14 cellular contexts compared by ENCODE assay signal in genomic region chr21:31668651-31669491, GRCh38. TPM values are rescaled to one million over a fixed set of nuclear protein-coding genes. Genes with fewer than 3 reads are reported as not detected.
A peak's percentile ranks its signal among the peaks of the same experiment; 100 is the strongest.
DNase-seq lines count a peak whose midpoint lies in the region; ATAC-seq and TF ChIP-seq lines count a peak whose summit lies in the region.
"Had no signal": no experiment of that assay in that cellular context is flagged by ENCODE, and none has a peak within 500 bp of the region (broad histone marks: within the 10 kb centered on the region; RNA-seq: fewer than 3 reads in every experiment).

No MANE protein-coding gene starts in this region.

- DNase-seq in activated CD4-positive, CD25-positive, alpha-beta regulatory T cell treated with anti-CD3 and anti-CD28 coated beads, Interleukin-2, amount 50 U/mL, for 72 hours, result no peak
- no peak for DNase-seq in activated CD8-positive, alpha-beta T cell treated with anti-CD3 and anti-CD28 coated beads for 36 hours
- no peak for DNase-seq in osteoblast (ENCODE audit: insufficient read length, low spot score, missing footprints)
- no peak for DNase-seq in GOT3 (lab: John Stamatoyannopoulos, UW)
- DNase-seq in UCSD-AML1 (lab: John Stamatoyannopoulos, UW; ENCODE audit: unreplicated experiment), result no peak
- DNase-seq in COR-L47 (lab: John Stamatoyannopoulos, UW), result no peak
- DNase-seq: activated naive CD4-positive, alpha-beta T cell; DMS79 treated with DMSO at 0.1 percent for 48 hours; foreskin melanocyte; NCI-H226 had no signal

- H3K4me1 Mint-ChIP-seq in activated CD8-positive, alpha-beta T cell treated with anti-CD3 and anti-CD28 coated beads for 36 hours (ENCODE audit: low read depth), result peaks cover 63% of the 10 kb centered on the region

- peaks cover 24% of the 10 kb centered on the region for H3K4me1 ChIP-seq in osteoblast (ENCODE audit: insufficient read depth, low read length)

- no peak for TF ChIP-seq CTCF in activated CD8-positive, alpha-beta T cell treated with anti-CD3 and anti-CD28 coated beads for 36 hours (IDR thresholded peaks at IDR 0.05)
- TF ChIP-seq CTCF in osteoblast (IDR thresholded peaks at IDR 0.05; ENCODE audit: extremely low read depth, low read depth, low read length), result no peak

- POLR2A ChIA-PET in activated CD8-positive, alpha-beta T cell treated with anti-CD3 and anti-CD28 coated beads for 36 hours (lab: Charles Lee), result interaction anchor here (1.3 kb wide), 1 partner anchor 9 kb away, joined by 6 read pairs; no protein-coding TSS in a partner anchor

- peak; percentile 72 to 75 for ATAC-seq in activated CD4-positive, CD25-positive, alpha-beta regulatory T cell treated with anti-CD3 and anti-CD28 coated beads, Interleukin-2, amount 50 U/mL, for 24 hours
- ATAC-seq in HG02840 (IDR thresholded peaks at IDR 0.05; ENCODE audit: low FRiP score, unreplicated experiment), result peak; percentile 50
- ATAC-seq in activated CD8-positive, alpha-beta T cell treated with anti-CD3 and anti-CD28 coated beads for 36 hours, result peak; percentile 53

- CTCF ChIA-PET in activated CD8-positive, alpha-beta T cell treated with anti-CD3 and anti-CD28 coated beads for 36 hours (lab: Charles Lee), result interaction anchor here (0.9 to 1.2 kb wide), 3 partner anchors 17 to 65 kb away, joined by 3 read pairs; no protein-coding TSS in a partner anchor

- H3K4me3 ChIP-seq in osteoblast (ENCODE audit: insufficient read depth, low read length), result no peak overlapping the region

- peaks cover 28% of the 10 kb centered on the region for H3K79me2 ChIP-seq in osteoblast (ENCODE audit: insufficient read depth, low read length)

- no peak overlapping the region for H3K4me3 Mint-ChIP-seq in activated CD8-positive, alpha-beta T cell treated with anti-CD3 and anti-CD28 coated beads for 36 hours
- H3K4me3 Mint-ChIP-seq: neural crest cell had no signal

- no peaks in the 10 kb centered on the region for H3K27me3 ChIP-seq in osteoblast (ENCODE audit: insufficient read depth, low read length)

- H3K9me3 ChIP-seq in osteoblast (ENCODE audit: low read depth, low read length), result no peaks in the 10 kb centered on the region

- H2AFZ ChIP-seq in osteoblast (ENCODE audit: low read length), result no peak overlapping the region

- intact Hi-C loops in activated CD8-positive, alpha-beta T cell treated with anti-CD3 and anti-CD28 coated beads for 36 hours (cut with micrococcal nuclease), result loop anchor here (5.0 kb wide), 1 partner anchor 58 kb away; no protein-coding TSS in a partner anchor

- H4K20me1 ChIP-seq in osteoblast (ENCODE audit: insufficient read depth, low read length), result peaks cover 6% of the 10 kb centered on the region

- H3K27ac Mint-ChIP-seq in activated CD8-positive, alpha-beta T cell treated with anti-CD3 and anti-CD28 coated beads for 36 hours, result peak overlapping the region; percentile 82

- peaks cover 59% of the 10 kb centered on the region for H3K36me3 ChIP-seq in osteoblast (ENCODE audit: insufficient read depth, low read length)

- peak overlapping the region; percentile 47 for H3K27ac ChIP-seq in osteoblast (ENCODE audit: low read depth, low read length)
- H3K27ac ChIP-seq: VCaP had no signal

- no peaks in the 10 kb centered on the region for H3K9me3 Mint-ChIP-seq in activated CD8-positive, alpha-beta T cell treated with anti-CD3 and anti-CD28 coated beads for 36 hours
- H3K9me3 Mint-ChIP-seq: neural crest cell had no signal

- H3K4me2 ChIP-seq in osteoblast (ENCODE audit: insufficient read depth, low read length), result no peak overlapping the region

- no peaks in the 10 kb centered on the region for H3K27me3 Mint-ChIP-seq in activated CD8-positive, alpha-beta T cell treated with anti-CD3 and anti-CD28 coated beads for 36 hours

- H3K36me3 Mint-ChIP-seq in activated CD8-positive, alpha-beta T cell treated with anti-CD3 and anti-CD28 coated beads for 36 hours (ENCODE audit: low read depth), result peaks cover 56% of the 10 kb centered on the region

RNA-seq across cellular contexts. Expression of gene SOD1, which starts 9.4 kb away (rescaled TPM):
- total RNA-seq in activated CD8-positive, alpha-beta T cell treated with anti-CD3 and anti-CD28 coated beads for 36 hours, result 100 to 1,000 TPM; 277 to 286 TPM
- total RNA-seq in osteoblast, result 187 and 207 TPM in 2 replicates
